In the genomic region with DNA sequence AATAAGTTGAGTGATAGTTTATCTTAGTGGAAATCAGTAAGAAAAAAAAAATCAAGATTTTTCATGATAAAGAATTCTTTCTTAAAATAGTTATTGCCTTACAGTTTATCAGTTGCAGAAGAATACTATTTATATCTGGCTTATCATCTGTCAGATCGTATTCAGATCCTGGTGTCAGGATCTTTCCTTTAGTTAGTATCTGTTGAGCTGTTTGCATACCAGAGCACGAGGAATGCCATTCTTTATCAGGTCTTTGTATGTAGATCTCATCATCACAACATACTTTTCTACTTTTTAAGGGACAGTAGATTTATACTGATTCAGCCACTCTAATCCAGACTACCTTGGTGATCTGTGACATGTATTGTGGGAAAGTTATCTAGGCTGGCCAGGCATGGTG, we compare ENCODE assay signal across 10 cellular contexts. TPM values are rescaled to one million over a fixed set of nuclear protein-coding genes. Genes with fewer than 3 reads are reported as not detected.
"Had no signal": no experiment of that assay in that cellular context is flagged by ENCODE, and none has a peak within 500 bp of the region (broad histone marks: within the 10 kb centered on the region; RNA-seq: fewer than 3 reads in every experiment).

No MANE protein-coding gene starts in this region.

- H3K4me3 Mint-ChIP-seq: GM23338, H9, HFFc6 had no signal

- H3K36me3 ChIP-seq: HAP-1 had no signal

- H3K4me1 Mint-ChIP-seq: GM23338 had no signal

- H3K4me1 ChIP-seq: HAP-1 had no signal

- H3K9ac ChIP-seq: GM23248 had no signal

- H2AFZ ChIP-seq: GM23248, GM23338 had no signal

- H3K9me3 ChIP-seq: HAP-1 had no signal

- H3K27ac Mint-ChIP-seq: GM23338, H9, HFFc6 had no signal

- ATAC-seq: GM23338, HCT116 had no signal

- H3K4me2 ChIP-seq: GM23338 had no signal

- H3K4me3 ChIP-seq: GM23248, GM23338, HAP-1 had no signal

- H3K27ac ChIP-seq: GM23248 had no signal

- DNase-seq: GM23248, GOT3, H7, H9, HCEC 1CT, HFFc6 had no signal

RNA-seq across cellular contexts. Expression of a gene that starts 12.5 kb away (rescaled TPM):
- total RNA-seq: H1, HFFc6 had no signal
